Comparison of ENCODE assay signal across 1 cellular context in genomic region chr1:29202584-29203340, GRCh38.
TF ChIP-seq lines count a peak whose summit lies in the region.

No MANE protein-coding gene starts in this region.

TF ChIP-seq in K562, 482 proteins besides CTCF, POLR2A, EP300 and RAD21 (continued from another document and continues in another):
- TF ChIP-seq, protein P1, sequence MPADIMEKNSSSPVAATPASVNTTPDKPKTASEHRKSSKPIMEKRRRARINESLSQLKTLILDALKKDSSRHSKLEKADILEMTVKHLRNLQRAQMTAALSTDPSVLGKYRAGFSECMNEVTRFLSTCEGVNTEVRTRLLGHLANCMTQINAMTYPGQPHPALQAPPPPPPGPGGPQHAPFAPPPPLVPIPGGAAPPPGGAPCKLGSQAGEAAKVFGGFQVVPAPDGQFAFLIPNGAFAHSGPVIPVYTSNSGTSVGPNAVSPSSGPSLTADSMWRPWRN (IDR thresholded peaks at IDR 0.05; ENCODE audit: low read depth), result no peak
- TF ChIP-seq CCNT2 (IDR thresholded peaks at IDR 0.05; ENCODE audit: borderline replicate concordance, extremely low read depth, insufficient read length, low read depth, low read length) (no peak), ETS1 (conservative IDR thresholded peaks at IDR 0.05; ENCODE audit: control insufficient read depth, low read depth, low read length) (no peak), ZBTB17 (CRISPR knock-in tag; IDR thresholded peaks at IDR 0.05) (peak; percentile 87), SMARCB1 (IDR thresholded peaks at IDR 0.05; ENCODE audit: insufficient read length, low read depth) (no peak), NR2C2 (CRISPR knock-in tag; IDR thresholded peaks at IDR 0.05) (0 out of 2 replicates have a peak, but pooled peaks have one; percentile 55), NR2C2 (tag; IDR thresholded peaks at IDR 0.05) (peak; percentile 49; the same call in 1 of the 2 replicates), JUNB (CRISPR knock-in tag; conservative IDR thresholded peaks at IDR 0.05) (0 out of 2 replicates have a peak, but pooled peaks have one; percentile 43), ZNF124 (CRISPR knock-in tag; IDR thresholded peaks at IDR 0.05) (no peak), PPARD (CRISPR knock-in tag; IDR thresholded peaks at IDR 0.05) (no peak), ZNF263 (CRISPR knock-in tag; IDR thresholded peaks at IDR 0.05; ENCODE audit: borderline replicate concordance) (peak; percentile 48; the same call in 1 of the 2 replicates), MAFK (IDR thresholded peaks at IDR 0.05; ENCODE audit: low read length) (peak; percentile 84), SIRT6 (IDR thresholded peaks at IDR 0.05; ENCODE audit: low read depth, low read length) (no peak), SMAD4 (CRISPR knock-in tag; conservative IDR thresholded peaks at IDR 0.05) (peak; percentile 73), ZNF778 (CRISPR knock-in tag; IDR thresholded peaks at IDR 0.05) (no peak), ZC3H8 (IDR thresholded peaks at IDR 0.05) (no peak), ZNF121 (CRISPR knock-in tag; conservative IDR thresholded peaks at IDR 0.05) (no peak), STAT5A (IDR thresholded peaks at IDR 0.05; ENCODE audit: borderline replicate concordance, low read length) (peak; percentile 84), ZNF174 (CRISPR knock-in tag; IDR thresholded peaks at IDR 0.05) (no peak), NEUROD1 (IDR thresholded peaks at IDR 0.05; ENCODE audit: borderline replicate concordance, low read depth, low read length, partially characterized antibody) (peak; percentile 75), ZNF830 (CRISPR knock-in tag; IDR thresholded peaks at IDR 0.05) (no peak), HDAC1 (IDR thresholded peaks at IDR 0.05) (peak in 1 of 2 experiments; percentile 96; a peak in 2 of 4 replicates), NR3C1 (CRISPR knock-in tag; IDR thresholded peaks at IDR 0.05) (no peak), ZNF583 (CRISPR knock-in tag; IDR thresholded peaks at IDR 0.05) (no peak), XRCC5 (IDR thresholded peaks at IDR 0.05; ENCODE audit: low read depth, low read length) (peak; percentile 96), SAP30 (IDR thresholded peaks at IDR 0.05; ENCODE audit: borderline replicate concordance, insufficient read depth, low read depth, low read length, poor library complexity, severe bottlenecking) (no peak), RNF2 (IDR thresholded peaks at IDR 0.05) (peak; percentile 75; the same call in 1 of the 2 replicates), TCFL5 (CRISPR knock-in tag; conservative IDR thresholded peaks at IDR 0.05) (no peak), PHF21A (IDR thresholded peaks at IDR 0.05; ENCODE audit: borderline replicate concordance, low read depth) (peak; percentile 67; the same call in 1 of the 2 replicates), NR1H2 (CRISPR knock-in tag; IDR thresholded peaks at IDR 0.05) (no peak), HEY1 (CRISPR knock-in tag; IDR thresholded peaks at IDR 0.05; ENCODE audit: borderline replicate concordance) (no peak), MTA2 (IDR thresholded peaks at IDR 0.05; ENCODE audit: low read depth) (peak; percentile 77), RUNX1 (IDR thresholded peaks at IDR 0.05; ENCODE audit: low read depth) (no peak), RCOR1 (IDR thresholded peaks at IDR 0.05; ENCODE audit: borderline replicate concordance in 1 of 2, low read depth in 2 of 2, low read length in 2 of 2) (peak; percentile 77 to 98), FOS (IDR thresholded peaks at IDR 0.05; ENCODE audit: extremely low read depth, insufficient read length) (peak; percentile 72), CBFB (CRISPR knock-in tag; IDR thresholded peaks at IDR 0.05) (no peak), AFF4 (CRISPR knock-in tag; IDR thresholded peaks at IDR 0.05) (peak; percentile 41; the same call in 1 of the 2 replicates), RBM39 (optimal IDR thresholded peaks at IDR 0.05; ENCODE audit: low read depth, low read length) (no peak), HOXB6 (CRISPR knock-in tag; IDR thresholded peaks at IDR 0.05; ENCODE audit: borderline replicate concordance) (0 out of 2 replicates have a peak, but pooled peaks have one; percentile 63), CXXC5 (CRISPR knock-in tag; IDR thresholded peaks at IDR 0.05) (peak; percentile 69), HDAC2 (IDR thresholded peaks at IDR 0.05) (peak; percentile 85), ARID1B (IDR thresholded peaks at IDR 0.05) (peak; percentile 96), ZNF785 (CRISPR knock-in tag; IDR thresholded peaks at IDR 0.05) (no peak), FOXP4 (CRISPR knock-in tag; IDR thresholded peaks at IDR 0.05; ENCODE audit: borderline replicate concordance) (0 out of 2 replicates have a peak, but pooled peaks have one; percentile 62)
- TF ChIP-seq, protein P2, sequence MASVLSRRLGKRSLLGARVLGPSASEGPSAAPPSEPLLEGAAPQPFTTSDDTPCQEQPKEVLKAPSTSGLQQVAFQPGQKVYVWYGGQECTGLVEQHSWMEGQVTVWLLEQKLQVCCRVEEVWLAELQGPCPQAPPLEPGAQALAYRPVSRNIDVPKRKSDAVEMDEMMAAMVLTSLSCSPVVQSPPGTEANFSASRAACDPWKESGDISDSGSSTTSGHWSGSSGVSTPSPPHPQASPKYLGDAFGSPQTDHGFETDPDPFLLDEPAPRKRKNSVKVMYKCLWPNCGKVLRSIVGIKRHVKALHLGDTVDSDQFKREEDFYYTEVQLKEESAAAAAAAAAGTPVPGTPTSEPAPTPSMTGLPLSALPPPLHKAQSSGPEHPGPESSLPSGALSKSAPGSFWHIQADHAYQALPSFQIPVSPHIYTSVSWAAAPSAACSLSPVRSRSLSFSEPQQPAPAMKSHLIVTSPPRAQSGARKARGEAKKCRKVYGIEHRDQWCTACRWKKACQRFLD (CRISPR knock-in tag; IDR thresholded peaks at IDR 0.05), result no peak
- TF ChIP-seq, protein P3, sequence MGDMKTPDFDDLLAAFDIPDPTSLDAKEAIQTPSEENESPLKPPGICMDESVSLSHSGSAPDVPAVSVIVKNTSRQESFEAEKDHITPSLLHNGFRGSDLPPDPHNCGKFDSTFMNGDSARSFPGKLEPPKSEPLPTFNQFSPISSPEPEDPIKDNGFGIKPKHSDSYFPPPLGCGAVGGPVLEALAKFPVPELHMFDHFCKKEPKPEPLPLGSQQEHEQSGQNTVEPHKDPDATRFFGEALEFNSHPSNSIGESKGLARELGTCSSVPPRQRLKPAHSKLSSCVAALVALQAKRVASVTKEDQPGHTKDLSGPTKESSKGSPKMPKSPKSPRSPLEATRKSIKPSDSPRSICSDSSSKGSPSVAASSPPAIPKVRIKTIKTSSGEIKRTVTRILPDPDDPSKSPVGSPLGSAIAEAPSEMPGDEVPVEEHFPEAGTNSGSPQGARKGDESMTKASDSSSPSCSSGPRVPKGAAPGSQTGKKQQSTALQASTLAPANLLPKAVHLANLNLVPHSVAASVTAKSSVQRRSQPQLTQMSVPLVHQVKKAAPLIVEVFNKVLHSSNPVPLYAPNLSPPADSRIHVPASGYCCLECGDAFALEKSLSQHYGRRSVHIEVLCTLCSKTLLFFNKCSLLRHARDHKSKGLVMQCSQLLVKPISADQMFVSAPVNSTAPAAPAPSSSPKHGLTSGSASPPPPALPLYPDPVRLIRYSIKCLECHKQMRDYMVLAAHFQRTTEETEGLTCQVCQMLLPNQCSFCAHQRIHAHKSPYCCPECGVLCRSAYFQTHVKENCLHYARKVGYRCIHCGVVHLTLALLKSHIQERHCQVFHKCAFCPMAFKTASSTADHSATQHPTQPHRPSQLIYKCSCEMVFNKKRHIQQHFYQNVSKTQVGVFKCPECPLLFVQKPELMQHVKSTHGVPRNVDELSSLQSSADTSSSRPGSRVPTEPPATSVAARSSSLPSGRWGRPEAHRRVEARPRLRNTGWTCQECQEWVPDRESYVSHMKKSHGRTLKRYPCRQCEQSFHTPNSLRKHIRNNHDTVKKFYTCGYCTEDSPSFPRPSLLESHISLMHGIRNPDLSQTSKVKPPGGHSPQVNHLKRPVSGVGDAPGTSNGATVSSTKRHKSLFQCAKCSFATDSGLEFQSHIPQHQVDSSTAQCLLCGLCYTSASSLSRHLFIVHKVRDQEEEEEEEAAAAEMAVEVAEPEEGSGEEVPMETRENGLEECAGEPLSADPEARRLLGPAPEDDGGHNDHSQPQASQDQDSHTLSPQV (IDR thresholded peaks at IDR 0.05), result peak; percentile 84
- TF ChIP-seq, protein P4, sequence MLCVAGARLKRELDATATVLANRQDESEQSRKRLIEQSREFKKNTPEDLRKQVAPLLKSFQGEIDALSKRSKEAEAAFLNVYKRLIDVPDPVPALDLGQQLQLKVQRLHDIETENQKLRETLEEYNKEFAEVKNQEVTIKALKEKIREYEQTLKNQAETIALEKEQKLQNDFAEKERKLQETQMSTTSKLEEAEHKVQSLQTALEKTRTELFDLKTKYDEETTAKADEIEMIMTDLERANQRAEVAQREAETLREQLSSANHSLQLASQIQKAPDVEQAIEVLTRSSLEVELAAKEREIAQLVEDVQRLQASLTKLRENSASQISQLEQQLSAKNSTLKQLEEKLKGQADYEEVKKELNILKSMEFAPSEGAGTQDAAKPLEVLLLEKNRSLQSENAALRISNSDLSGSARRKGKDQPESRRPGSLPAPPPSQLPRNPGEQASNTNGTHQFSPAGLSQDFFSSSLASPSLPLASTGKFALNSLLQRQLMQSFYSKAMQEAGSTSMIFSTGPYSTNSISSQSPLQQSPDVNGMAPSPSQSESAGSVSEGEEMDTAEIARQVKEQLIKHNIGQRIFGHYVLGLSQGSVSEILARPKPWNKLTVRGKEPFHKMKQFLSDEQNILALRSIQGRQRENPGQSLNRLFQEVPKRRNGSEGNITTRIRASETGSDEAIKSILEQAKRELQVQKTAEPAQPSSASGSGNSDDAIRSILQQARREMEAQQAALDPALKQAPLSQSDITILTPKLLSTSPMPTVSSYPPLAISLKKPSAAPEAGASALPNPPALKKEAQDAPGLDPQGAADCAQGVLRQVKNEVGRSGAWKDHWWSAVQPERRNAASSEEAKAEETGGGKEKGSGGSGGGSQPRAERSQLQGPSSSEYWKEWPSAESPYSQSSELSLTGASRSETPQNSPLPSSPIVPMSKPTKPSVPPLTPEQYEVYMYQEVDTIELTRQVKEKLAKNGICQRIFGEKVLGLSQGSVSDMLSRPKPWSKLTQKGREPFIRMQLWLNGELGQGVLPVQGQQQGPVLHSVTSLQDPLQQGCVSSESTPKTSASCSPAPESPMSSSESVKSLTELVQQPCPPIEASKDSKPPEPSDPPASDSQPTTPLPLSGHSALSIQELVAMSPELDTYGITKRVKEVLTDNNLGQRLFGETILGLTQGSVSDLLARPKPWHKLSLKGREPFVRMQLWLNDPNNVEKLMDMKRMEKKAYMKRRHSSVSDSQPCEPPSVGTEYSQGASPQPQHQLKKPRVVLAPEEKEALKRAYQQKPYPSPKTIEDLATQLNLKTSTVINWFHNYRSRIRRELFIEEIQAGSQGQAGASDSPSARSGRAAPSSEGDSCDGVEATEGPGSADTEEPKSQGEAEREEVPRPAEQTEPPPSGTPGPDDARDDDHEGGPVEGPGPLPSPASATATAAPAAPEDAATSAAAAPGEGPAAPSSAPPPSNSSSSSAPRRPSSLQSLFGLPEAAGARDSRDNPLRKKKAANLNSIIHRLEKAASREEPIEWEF (CRISPR knock-in tag; IDR thresholded peaks at IDR 0.05), result no peak
